Comparison of ENCODE assay signal across 10 cellular contexts in genomic region chr14:55807059-55807499, GRCh38.
DNase-seq lines count a peak whose midpoint lies in the region; ATAC-seq and TF ChIP-seq lines count a peak whose summit lies in the region.
"Had no signal": no experiment of that assay in that cellular context is flagged by ENCODE, and none has a peak within 500 bp of the region (broad histone marks: within the 10 kb centered on the region; RNA-seq: fewer than 3 reads in every experiment).

No MANE protein-coding gene starts in this region.

- H3K9ac ChIP-seq in DND-41 (ENCODE audit: low read depth, low read length) = peak overlapping the region; percentile 29

- H3K4me1 Mint-ChIP-seq in CD14-positive monocyte = peaks cover 19% of the 10 kb centered on the region

- H3K4me3 ChIP-seq in DND-41 (ENCODE audit: low read depth in 1 of 2, low read length in 2 of 2) (peak overlapping the region in 1 of 2 experiments; percentile 45; a peak in 2 of 4 replicates), left ventricle myocardium inferior (peak overlapping the region; percentile 7)
- H3K4me3 ChIP-seq: HAP-1 had no signal

- H3K9me3 Mint-ChIP-seq in CD14-positive monocyte = peaks cover 3 to 17% (median 9%) of the 10 kb centered on the region in 7 donors

- ATAC-seq in DND-41 (ENCODE audit: insufficient read depth, low read depth) = peak; percentile 86
- ATAC-seq in HG03159 (IDR thresholded peaks at IDR 0.05; ENCODE audit: unreplicated experiment) = peak; percentile 61

- H4K20me1 ChIP-seq in DND-41 (ENCODE audit: insufficient read depth, low read length) = no peaks in the 10 kb centered on the region

- intact Hi-C loops in left ventricle myocardium inferior (cut with micrococcal nuclease) (no loop called here), CD14-positive monocyte (cut with micrococcal nuclease) (no loop called here)

- no peak for TF ChIP-seq CTCF in DND-41 (IDR thresholded peaks at IDR 0.05; ENCODE audit: borderline replicate concordance, extremely low read depth, low read length, poor library complexity, severe bottlenecking)
- TF ChIP-seq CTCF in left ventricle myocardium inferior (IDR thresholded peaks at IDR 0.05; ENCODE audit: borderline replicate concordance) = no peak
- TF ChIP-seq CTCF in CD14-positive monocyte (IDR thresholded peaks at IDR 0.05) = no peak

- peak; percentile 84 for DNase-seq in DND-41
- peak; percentile 83 for DNase-seq in SHP77 treated with DMSO at 0.1 percent for 48 hours (lab: John Stamatoyannopoulos, UW)
- DNase-seq in activated naive CD4-positive, alpha-beta T cell treated with anti-CD3 and anti-CD28 coated beads, Interleukin-2, amount 50 U/mL, for 16 hours = peak; percentile 53
- DNase-seq in left ventricle myocardium inferior = peak; percentile 87
- DNase-seq in stimulated activated CD4-positive, alpha-beta T cell treated with anti-CD3 and anti-CD28 coated beads, Interleukin-1b, Interleukin-23, amount 100 ng/mL, for 48 hours = peak; percentile 68
- no peak for DNase-seq in NCI-H1694 treated with DMSO at 0.1 percent for 48 hours (lab: John Stamatoyannopoulos, UW)
- DNase-seq in CD14-positive monocyte (ENCODE audit: low spot score) = no peak

- no peaks in the 10 kb centered on the region for H3K36me3 ChIP-seq in DND-41 (ENCODE audit: insufficient read depth, low read length)
- no peaks in the 10 kb centered on the region for H3K36me3 ChIP-seq in left ventricle myocardium inferior
- H3K36me3 ChIP-seq: HAP-1, neutrophil had no signal

- no peaks in the 10 kb centered on the region for H3K79me2 ChIP-seq in DND-41 (ENCODE audit: insufficient read depth, low read length)

- peak overlapping the region; percentile 61 for H3K4me2 ChIP-seq in DND-41 (ENCODE audit: insufficient read depth, low read length)

- H3K4me1 ChIP-seq in DND-41 (ENCODE audit: insufficient read depth, low read length) = peaks cover 27% of the 10 kb centered on the region
- H3K4me1 ChIP-seq in left ventricle myocardium inferior = peaks cover 26% of the 10 kb centered on the region

- H3K27ac ChIP-seq in DND-41 (ENCODE audit: low read length) = peak overlapping the region; percentile 82
- peak overlapping the region; percentile 71 for H3K27ac ChIP-seq in left ventricle myocardium inferior (replicated peaks)
- H3K27ac ChIP-seq: neutrophil had no signal

- H3K27me3 Mint-ChIP-seq in CD14-positive monocyte (ENCODE audit: low read depth in 3 of 3) = peaks cover 2 to 7% (median 3%) of the 10 kb centered on the region in 3 donors

- H3K27me3 ChIP-seq in DND-41 (ENCODE audit: insufficient read depth, low read length, poor library complexity) = no peaks in the 10 kb centered on the region
- H3K27me3 ChIP-seq in left ventricle myocardium inferior (ENCODE audit: low read depth) = no peaks in the 10 kb centered on the region
- H3K27me3 ChIP-seq: neutrophil had no signal

- peak overlapping the region; percentile 51 for H2AFZ ChIP-seq in DND-41 (ENCODE audit: low read depth, low read length)

- H3K9me3 ChIP-seq in DND-41 (ENCODE audit: insufficient read depth, low read length, severe bottlenecking) = no peaks in the 10 kb centered on the region
- peaks cover 10% of the 10 kb centered on the region for H3K9me3 ChIP-seq in left ventricle myocardium inferior (replicated peaks)
- H3K9me3 ChIP-seq: neutrophil had no signal

- peaks cover 3 to 8% of the 10 kb centered on the region in 2 donors for H3K36me3 Mint-ChIP-seq in CD14-positive monocyte

- H3K4me3 Mint-ChIP-seq in CD14-positive monocyte = peak overlapping the region in 1 of 2 donors; percentile 43

- H3K27ac Mint-ChIP-seq in CD14-positive monocyte = peak overlapping the region in 1 of 7 donors; percentile 18

Comparison
In these comparisons a context has a peak if more than half of its experiments do, and no peak if none do; other contexts are left out.
1. DNase-seq: peak in DND-41 (single experiment), SHP77 treated with DMSO at 0.1 percent for 48 hours (single experiment), activated naive CD4-positive, alpha-beta T cell treated with anti-CD3 and anti-CD28 coated beads, Interleukin-2, amount 50 U/mL, for 16 hours (single experiment), left ventricle myocardium inferior (single experiment) and stimulated activated CD4-positive, alpha-beta T cell treated with anti-CD3 and anti-CD28 coated beads, Interleukin-1b, Interleukin-23, amount 100 ng/mL, for 48 hours (single experiment); none in NCI-H1694 treated with DMSO at 0.1 percent for 48 hours (single experiment) and CD14-positive monocyte (single experiment).